Comparison of ENCODE assay signal across 10 cellular contexts in the genomic region with DNA sequence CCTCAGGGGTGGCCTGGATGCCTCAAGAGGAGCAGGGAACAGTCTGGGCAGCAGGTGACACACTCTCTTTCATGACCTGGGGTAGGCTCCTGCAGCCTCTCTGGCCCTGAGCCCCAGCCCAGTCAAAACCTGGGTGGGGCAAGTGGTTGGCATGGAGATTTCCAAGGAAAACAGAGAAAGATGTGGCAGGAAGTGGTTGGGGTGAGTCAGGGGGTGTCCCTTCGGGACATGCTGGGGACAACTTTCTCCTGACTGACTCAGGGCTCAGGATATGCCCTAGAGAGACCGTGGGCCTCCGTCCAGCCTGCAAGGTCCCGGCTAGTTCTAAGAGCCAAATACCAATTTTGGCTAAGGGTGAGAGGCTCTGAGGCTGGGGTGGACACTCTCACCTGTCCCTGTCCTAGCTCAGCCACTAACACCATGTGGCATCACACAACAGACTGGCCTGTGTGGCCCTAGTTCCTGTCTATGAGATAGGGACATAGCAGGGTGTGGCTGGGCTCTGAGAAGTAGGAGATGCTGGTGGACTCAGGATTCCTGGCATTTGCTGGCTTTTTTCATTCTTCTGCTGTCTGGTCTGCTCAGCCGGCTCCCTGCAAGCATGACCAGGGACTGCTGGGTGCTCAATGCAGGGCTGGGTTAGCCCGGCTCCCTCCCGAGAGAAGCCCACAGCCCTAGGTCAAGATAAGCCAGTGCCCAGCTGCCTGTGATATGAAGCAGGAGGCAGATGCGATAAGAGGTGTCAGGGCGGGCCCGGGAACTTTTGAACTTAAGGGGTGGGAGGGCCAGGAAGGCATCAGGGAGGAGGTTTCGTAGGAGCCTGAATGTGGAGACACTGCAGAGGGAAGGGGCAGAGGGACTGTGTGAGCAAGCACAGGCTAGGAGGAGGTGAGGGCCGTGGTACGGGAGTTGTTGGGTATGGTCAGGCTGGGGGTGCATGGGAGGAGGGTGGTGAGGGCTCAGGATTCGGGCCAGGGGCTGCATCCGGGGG. TPM values are rescaled to one million over a fixed set of nuclear protein-coding genes. Genes with fewer than 3 reads are reported as not detected.
DNase-seq lines count a peak whose midpoint lies in the region; ATAC-seq and TF ChIP-seq lines count a peak whose summit lies in the region.
"Had no signal": no experiment of that assay in that cellular context is flagged by ENCODE, and none has a peak within 500 bp of the region (broad histone marks: within the 10 kb centered on the region; RNA-seq: fewer than 3 reads in every experiment).

No MANE protein-coding gene starts in this region.

- H2AK5ac ChIP-seq in trophoblast cell (ENCODE audit: low read length), result no peak overlapping the region

- H3K23ac ChIP-seq in trophoblast cell (ENCODE audit: low read length), result no peak overlapping the region

- no peak overlapping the region for H3K18ac ChIP-seq in trophoblast cell (ENCODE audit: low read length)

- H3K14ac ChIP-seq in trophoblast cell (ENCODE audit: low read length), result no peak overlapping the region

- peaks cover 42% of the 10 kb centered on the region for H3K4me1 Mint-ChIP-seq in Calu3 (ENCODE audit: low read depth, unreplicated experiment)

- WGBS in esophagus muscularis mucosa, result 29% methylated on average over 14 of the region's 15 CpGs
- no CpG with 5 or more reads among the region's 15 CpGs for WGBS in trophoblast cell (ENCODE audit: extremely low coverage, insufficient coverage, insufficient read length)

- TF ChIP-seq EP300 in esophagus muscularis mucosa (IDR thresholded peaks at IDR 0.05), result no peak

- no peak overlapping the region for H2BK12ac ChIP-seq in trophoblast cell (ENCODE audit: low read length)

- H2AFZ ChIP-seq in PC-9 (0 out of 2 replicates have a peak overlapping the region, but pooled peaks have one; percentile 2), trophoblast cell (ENCODE audit: insufficient read depth, low read length, poor library complexity) (no peak overlapping the region), Karpas-422 (ENCODE audit: low read length) (no peak overlapping the region)

- TF ChIP-seq POLR2A in esophagus muscularis mucosa (IDR thresholded peaks at IDR 0.05; ENCODE audit: low read depth), result no peak

- no peak overlapping the region for H4K91ac ChIP-seq in trophoblast cell (ENCODE audit: low read depth, low read length)

- H4K8ac ChIP-seq in trophoblast cell (ENCODE audit: low read depth, low read length), result no peak overlapping the region

- no peak for ATAC-seq in GM21447 (IDR thresholded peaks at IDR 0.05; ENCODE audit: unreplicated experiment)

- H3K4me2 ChIP-seq in PC-9 (peak overlapping the region; percentile 48), trophoblast cell (ENCODE audit: low read length) (no peak overlapping the region), Karpas-422 (ENCODE audit: low read depth, low read length, poor library complexity, severe bottlenecking) (no peak overlapping the region)

- H3K9me2 ChIP-seq in PC-9 (ENCODE audit: insufficient read depth) (no peaks in the 10 kb centered on the region), Karpas-422 (replicated peaks; ENCODE audit: insufficient read depth, low read length) (no peaks in the 10 kb centered on the region)

- H3K4ac ChIP-seq in trophoblast cell (ENCODE audit: low read depth, low read length), result no peak overlapping the region

- H3K79me1 ChIP-seq in trophoblast cell (ENCODE audit: low read length), result no peaks in the 10 kb centered on the region

- no peak overlapping the region for H3K4me3 Mint-ChIP-seq in Calu3 (ENCODE audit: low read depth, unreplicated experiment)

- H3K36me3 ChIP-seq in PC-9 (ENCODE audit: low read depth) (no peaks in the 10 kb centered on the region), esophagus muscularis mucosa (no peaks in the 10 kb centered on the region), trophoblast cell (ENCODE audit: control insufficient read depth in 1 of 2, insufficient read depth in 2 of 2, low read length in 2 of 2) (no peaks in the 10 kb centered on the region), Karpas-422 (ENCODE audit: insufficient read depth, low read length) (no peaks in the 10 kb centered on the region)
- H3K36me3 ChIP-seq: spleen had no signal

- H3K9me3 ChIP-seq in PC-9 (ENCODE audit: insufficient read depth, low read depth) (no peaks in the 10 kb centered on the region), esophagus muscularis mucosa (no peaks in the 10 kb centered on the region), trophoblast cell (ENCODE audit: insufficient read depth, low read depth, low read length) (peaks cover 5% of the 10 kb centered on the region), Karpas-422 (ENCODE audit: low read length) (no peaks in the 10 kb centered on the region)
- H3K9me3 ChIP-seq: spleen had no signal

- TF ChIP-seq CTCF in Calu3 (IDR thresholded peaks at IDR 0.05; ENCODE audit: unreplicated experiment), result no peak
- TF ChIP-seq CTCF in PC-9 (conservative IDR thresholded peaks at IDR 0.05), result no peak
- no peak for TF ChIP-seq CTCF in esophagus muscularis mucosa (IDR thresholded peaks at IDR 0.05)

- BruUV-seq in Calu3 (replicated peaks; lab: Mats Ljungman, UMichigan) (no TSS peak), PC-9 (replicated peaks; lab: Mats Ljungman, UMichigan) (TSS peak; percentile 63)

- no peaks in the 10 kb centered on the region for H3K27me3 ChIP-seq in PC-9 (ENCODE audit: insufficient read depth, low read depth)
- no peaks in the 10 kb centered on the region for H3K27me3 ChIP-seq in esophagus muscularis mucosa
- H3K27me3 ChIP-seq in trophoblast cell (ENCODE audit: insufficient read depth, low read length), result no peaks in the 10 kb centered on the region
- no peaks in the 10 kb centered on the region for H3K27me3 ChIP-seq in Karpas-422 (ENCODE audit: low read length)

- H3K27ac Mint-ChIP-seq in Calu3 (ENCODE audit: unreplicated experiment), result peak overlapping the region; percentile 58

- H3K9me3 Mint-ChIP-seq in Calu3 (ENCODE audit: low read depth, unreplicated experiment), result no peaks in the 10 kb centered on the region

- H3K79me2 ChIP-seq in PC-9 (ENCODE audit: low read depth) (no peaks in the 10 kb centered on the region), trophoblast cell (ENCODE audit: control insufficient read depth, insufficient read depth, low read length, poor library complexity) (no peaks in the 10 kb centered on the region), Karpas-422 (ENCODE audit: low read length) (no peaks in the 10 kb centered on the region)

- CTCF ChIA-PET in Calu3 (lab: Charles Lee) (interaction anchor here (1.2 kb wide), 2 partner anchors 16 to 24 kb away, joined by 3 to 4 read pairs; no protein-coding TSS in a partner anchor), PC-9 (lab: Charles Lee) (no interaction called here)

- intact Hi-C loops in Calu3 (cut with micrococcal nuclease; ENCODE audit: unreplicated experiment) (no loop called here), PC-9 (cut with micrococcal nuclease; ENCODE audit: unreplicated experiment) (loop anchor here (5.0 kb wide), 1 partner anchor 68 kb away; no protein-coding TSS in a partner anchor), esophagus muscularis mucosa (cut with DNase I) (no loop called here)

- no peak overlapping the region for H2BK5ac ChIP-seq in trophoblast cell (ENCODE audit: low read depth, low read length, poor library complexity)

- H2BK120ac ChIP-seq in trophoblast cell (ENCODE audit: insufficient read depth, low read length, poor library complexity), result no peak overlapping the region

- peak overlapping the region; percentile 74 for H3K27ac ChIP-seq in PC-9
- H3K27ac ChIP-seq in esophagus muscularis mucosa (replicated peaks in 1 of 4), result peak overlapping the region; percentile 84 to 90 (median 88)
- H3K27ac ChIP-seq in trophoblast cell (ENCODE audit: low read depth, low read length), result no peak overlapping the region
- H3K27ac ChIP-seq in Karpas-422 (ENCODE audit: low read length), result no peak overlapping the region
- H3K27ac ChIP-seq: spleen had no signal

- H3F3A ChIP-seq in PC-9 (ENCODE audit: insufficient read depth, low read depth), result peaks cover 27% of the 10 kb centered on the region; the same call in 1 of the 2 replicates

- H4K20me1 ChIP-seq in PC-9 (ENCODE audit: insufficient read depth) (no peaks in the 10 kb centered on the region), Karpas-422 (ENCODE audit: insufficient read depth, low read depth, low read length) (no peaks in the 10 kb centered on the region)

- peaks cover 4% of the 10 kb centered on the region for H3K36me3 Mint-ChIP-seq in Calu3 (ENCODE audit: insufficient read depth, unreplicated experiment)

- no peak overlapping the region for H4K12ac ChIP-seq in trophoblast cell (ENCODE audit: low read depth, low read length)

- no peak overlapping the region for H3K9ac ChIP-seq in trophoblast cell (ENCODE audit: low read length)
- no peak overlapping the region for H3K9ac ChIP-seq in Karpas-422 (ENCODE audit: low read length)

- H3K27me3 Mint-ChIP-seq in Calu3 (ENCODE audit: unreplicated experiment), result no peaks in the 10 kb centered on the region

- peak; percentile 88 for DNase-seq in Calu3
- DNase-seq in PC-9, result peak; percentile 93 to 97
- DNase-seq in esophagus muscularis mucosa (ENCODE audit: extremely low spot score), result no peak
- DNase-seq in trophoblast cell, result peak; percentile 92 to 93
- DNase-seq in Karpas-422, result no peak
- DNase-seq in retina, result no peak
- DNase-seq in ecto neural progenitor cell (ENCODE audit: low spot score), result no peak
- DNase-seq: spleen had no signal

- H3K4me3 ChIP-seq in PC-9, result no peak overlapping the region
- peak overlapping the region; percentile 56 to 65 (median 61) for H3K4me3 ChIP-seq in esophagus muscularis mucosa
- H3K4me3 ChIP-seq in trophoblast cell (ENCODE audit: low read depth, low read length), result no peak overlapping the region
- no peak overlapping the region for H3K4me3 ChIP-seq in Karpas-422 (ENCODE audit: low read length)

- peaks cover 33% of the 10 kb centered on the region for H3K4me1 ChIP-seq in PC-9 (replicated peaks; ENCODE audit: insufficient read depth)
- peaks cover 87 to 100% (median 99%) of the 10 kb centered on the region in 4 donors for H3K4me1 ChIP-seq in esophagus muscularis mucosa
- no peaks in the 10 kb centered on the region for H3K4me1 ChIP-seq in trophoblast cell (ENCODE audit: control insufficient read depth in 1 of 2, insufficient read depth in 2 of 2, low read length in 2 of 2)
- no peaks in the 10 kb centered on the region for H3K4me1 ChIP-seq in Karpas-422 (ENCODE audit: low read length)

- POLR2A ChIA-PET in PC-9 (lab: Charles Lee; ENCODE audit: unreplicated experiment), result interaction anchor here (0.6 kb wide), 1 partner anchor 15 kb away, joined by 4 read pairs; no protein-coding TSS in a partner anchor

RNA-seq across cellular contexts. Expression of gene AQP1, which starts 3.3 kb away (rescaled TPM):
- total RNA-seq in Calu3 (2022) (1.7 and 2.6 TPM in 2 replicates), PC-9 (2021) (4.0 and 4.8 TPM in 2 replicates), esophagus muscularis mucosa (100 to 1,000 TPM; 362 to 578 (median 513) TPM)
- 31.8 and 35.6 TPM in 2 replicates for polyA plus RNA-seq in trophoblast cell (2013)
- 0.22 and 0.82 TPM in 2 replicates for total RNA-seq in Karpas-422 (2014; rRNA removed; shearing (Covaris generic); ENCODE audit: low replicate concordance)

RNA-seq across cellular contexts. Expression of gene GHRHR, which starts 48.8 kb away (rescaled TPM):
- total RNA-seq in Calu3 (2022) (not detected in 2 replicates), PC-9 (2021) (not detected in 2 replicates), esophagus muscularis mucosa (not detected)
- 0.31 and 0.79 TPM in 2 replicates for polyA plus RNA-seq in trophoblast cell (2013)
- not detected in 2 replicates for total RNA-seq in Karpas-422 (2014; rRNA removed; shearing (Covaris generic); ENCODE audit: low replicate concordance)
- total RNA-seq: dermis microvascular lymphatic vessel endothelial cell, spleen had no signal
- polyA plus RNA-seq: spleen had no signal

Comparison
In these comparisons a context has a peak if more than half of its experiments do, and no peak if none do; other contexts are left out.
1. DNase-seq: peak in Calu3 (single experiment), PC-9 (2 of 2) and trophoblast cell (2 of 2); none in esophagus muscularis mucosa (single experiment), Karpas-422 (single experiment), retina (single experiment) and ecto neural progenitor cell (single experiment).
2. H3K27ac ChIP-seq: peak in PC-9 (single experiment) and esophagus muscularis mucosa (4 of 4); none in trophoblast cell (single experiment) and Karpas-422 (single experiment).
3. H3K4me3 ChIP-seq: peak in esophagus muscularis mucosa (4 of 4); none in PC-9 (single experiment), trophoblast cell (single experiment) and Karpas-422 (single experiment).
4. RNA of gene AQP1, which starts 3.3 kb away (total RNA-seq): 362 to 578 TPM in esophagus muscularis mucosa; 4.0 to 4.8 TPM in PC-9, 1.7 to 2.6 TPM in Calu3 and 0.22 to 0.82 TPM in Karpas-422; every median in the first group is over 10 times any median in the second.